Comparison of ENCODE assay signal across 8 cellular contexts in the genomic region with DNA sequence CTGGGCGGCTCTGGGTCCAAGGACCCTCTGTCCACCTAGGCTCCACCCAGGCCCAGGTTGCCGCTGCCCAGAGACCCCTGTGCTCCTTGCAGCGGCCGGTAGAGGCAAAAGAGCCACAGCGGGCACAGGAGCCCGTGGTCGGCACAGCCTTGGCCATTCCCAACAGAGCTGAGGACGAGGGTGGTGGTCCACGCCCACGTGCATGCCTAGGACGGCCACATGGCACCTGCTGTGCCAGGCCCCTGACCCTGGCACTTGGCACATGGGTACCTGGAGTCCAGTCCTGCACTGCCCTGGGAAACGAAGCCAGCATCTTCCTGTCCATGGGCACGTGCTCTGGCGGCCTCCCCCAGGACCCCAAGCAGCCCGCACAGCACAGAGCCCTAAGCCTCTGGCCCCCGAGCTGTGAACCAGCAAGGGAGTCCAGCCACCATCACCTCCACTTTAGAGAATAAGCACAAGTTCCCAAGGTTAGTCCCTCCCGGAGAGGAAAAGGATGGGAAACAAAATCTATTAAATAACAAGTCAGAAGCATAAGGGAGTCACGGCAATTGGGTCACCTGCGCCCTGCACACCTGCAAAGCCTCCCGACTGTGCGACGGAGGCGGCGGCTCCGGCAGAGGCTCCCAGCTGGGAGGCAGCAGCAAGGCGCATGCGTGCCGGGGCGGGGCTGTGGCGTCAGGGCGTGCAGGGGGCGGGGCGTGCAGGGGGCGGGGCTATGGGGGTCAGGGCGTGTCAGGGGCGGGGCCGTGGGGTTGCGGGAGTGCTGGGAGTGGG. TPM values are rescaled to one million over a fixed set of nuclear protein-coding genes. Genes with fewer than 3 reads are reported as not detected.
DNase-seq lines count a peak whose midpoint lies in the region; ATAC-seq and TF ChIP-seq lines count a peak whose summit lies in the region.

No MANE protein-coding gene starts in this region.

- H3K36me3 Mint-ChIP-seq in activated CD8-positive, alpha-beta T cell treated with anti-CD3 and anti-CD28 coated beads for 36 hours (ENCODE audit: low read depth): no peaks in the 10 kb centered on the region

- WGBS in esophagus muscularis mucosa: 86% methylated on average over 5 of the region's 38 CpGs

- no peaks in the 10 kb centered on the region for H3K27me3 Mint-ChIP-seq in activated CD8-positive, alpha-beta T cell treated with anti-CD3 and anti-CD28 coated beads for 36 hours

- H3K27ac ChIP-seq in esophagus muscularis mucosa (replicated peaks in 1 of 4) (no peak overlapping the region), rectal smooth muscle tissue (ENCODE audit: low read depth, low read length) (no peak overlapping the region), ascending aorta (no peak overlapping the region)

- POLR2A ChIA-PET in activated CD8-positive, alpha-beta T cell treated with anti-CD3 and anti-CD28 coated beads for 36 hours (lab: Charles Lee): no interaction called here

- intact Hi-C loops in activated CD8-positive, alpha-beta T cell treated with anti-CD3 and anti-CD28 coated beads for 36 hours (cut with micrococcal nuclease): no loop called here
- intact Hi-C loops in esophagus muscularis mucosa (cut with DNase I): no loop called here
- intact Hi-C loops in ascending aorta (cut with DNase I): no loop called here

- no peak for TF ChIP-seq POLR2A in esophagus muscularis mucosa (IDR thresholded peaks at IDR 0.05; ENCODE audit: low read depth)

- no peak for TF ChIP-seq EP300 in esophagus muscularis mucosa (IDR thresholded peaks at IDR 0.05)

- TF ChIP-seq CTCF in activated CD8-positive, alpha-beta T cell treated with anti-CD3 and anti-CD28 coated beads for 36 hours (IDR thresholded peaks at IDR 0.05): no peak
- TF ChIP-seq CTCF in esophagus muscularis mucosa (IDR thresholded peaks at IDR 0.05) (no peak), ascending aorta (IDR thresholded peaks at IDR 0.05) (no peak)

- no peak overlapping the region for H3K9ac ChIP-seq in rectal smooth muscle tissue (ENCODE audit: low read length)

- no peak overlapping the region for H3K27ac Mint-ChIP-seq in activated CD8-positive, alpha-beta T cell treated with anti-CD3 and anti-CD28 coated beads for 36 hours

- H3K4me3 ChIP-seq in esophagus muscularis mucosa: peak overlapping the region in 3 of 4 donors; percentile 10 to 22 (median 22)
- H3K4me3 ChIP-seq in rectal smooth muscle tissue (ENCODE audit: low read length): peak overlapping the region; percentile 4
- peak overlapping the region in 1 of 2 donors; percentile 21 for H3K4me3 ChIP-seq in ascending aorta

- peak; percentile 81 for ATAC-seq in activated CD8-positive, alpha-beta T cell treated with anti-CD3 and anti-CD28 coated beads for 36 hours
- ATAC-seq in HG02852 (IDR thresholded peaks at IDR 0.05; ENCODE audit: unreplicated experiment): no peak

- CTCF ChIA-PET in activated CD8-positive, alpha-beta T cell treated with anti-CD3 and anti-CD28 coated beads for 36 hours (lab: Charles Lee): no interaction called here

- H3K36me3 ChIP-seq in esophagus muscularis mucosa (peaks cover 0 to 3% (median 0%) of the 10 kb centered on the region in 4 donors), rectal smooth muscle tissue (ENCODE audit: control insufficient read depth, insufficient read depth, low read length) (no peaks in the 10 kb centered on the region), ascending aorta (no peaks in the 10 kb centered on the region)

- H3K4me1 Mint-ChIP-seq in activated CD8-positive, alpha-beta T cell treated with anti-CD3 and anti-CD28 coated beads for 36 hours (ENCODE audit: low read depth): peaks cover 1% of the 10 kb centered on the region

- H3K9me3 Mint-ChIP-seq in activated CD8-positive, alpha-beta T cell treated with anti-CD3 and anti-CD28 coated beads for 36 hours: no peaks in the 10 kb centered on the region

- DNase-seq in EH (ENCODE audit: low read depth) (peak; percentile 64), NCI-H1092 treated with DMSO at 0.1 percent for 48 hours (lab: John Stamatoyannopoulos, UW) (peak; percentile 16), esophagus muscularis mucosa (ENCODE audit: extremely low spot score) (no peak), ascending aorta (ENCODE audit: low spot score in 2 of 2) (no peak), NCI-H2196 (lab: John Stamatoyannopoulos, UW; ENCODE audit: unreplicated experiment) (no peak)
- DNase-seq in activated CD8-positive, alpha-beta T cell treated with anti-CD3 and anti-CD28 coated beads for 36 hours: peak; percentile 59

- H3K4me3 Mint-ChIP-seq in activated CD8-positive, alpha-beta T cell treated with anti-CD3 and anti-CD28 coated beads for 36 hours: peak overlapping the region; percentile 26

- H3K4me1 ChIP-seq in esophagus muscularis mucosa (peaks cover 0 to 12% (median 0%) of the 10 kb centered on the region in 4 donors), rectal smooth muscle tissue (ENCODE audit: control insufficient read depth, insufficient read depth, low read length) (no peaks in the 10 kb centered on the region), ascending aorta (no peaks in the 10 kb centered on the region)

- no peaks in the 10 kb centered on the region for H3K27me3 ChIP-seq in esophagus muscularis mucosa
- no peaks in the 10 kb centered on the region for H3K27me3 ChIP-seq in rectal smooth muscle tissue (ENCODE audit: control insufficient read depth, insufficient read depth, low read length)
- H3K27me3 ChIP-seq in ascending aorta: no peaks in the 10 kb centered on the region

- H3K9me3 ChIP-seq in esophagus muscularis mucosa (no peaks in the 10 kb centered on the region), ascending aorta (no peaks in the 10 kb centered on the region)

RNA-seq across cellular contexts. Expression of gene STK32C, which starts 59.1 kb away (rescaled TPM):
- total RNA-seq in activated CD8-positive, alpha-beta T cell treated with anti-CD3 and anti-CD28 coated beads for 36 hours: 10 to 100 TPM; 29.3 to 31.4 TPM
- total RNA-seq in esophagus muscularis mucosa (10 to 100 TPM in 1 of 4 donors, 1 to 10 TPM in 3; 4.8 to 10.9 (median 7.8) TPM), ascending aorta (16.2 TPM)

Comparison
In these comparisons a context has a peak if more than half of its experiments do, and no peak if none do; other contexts are left out.
1. DNase-seq: peak in EH (single experiment), NCI-H1092 treated with DMSO at 0.1 percent for 48 hours (single experiment) and activated CD8-positive, alpha-beta T cell treated with anti-CD3 and anti-CD28 coated beads for 36 hours (single experiment); none in esophagus muscularis mucosa (single experiment), ascending aorta (0 of 2) and NCI-H2196 (single experiment).